ENCODE assay signal across 1 cellular context in genomic region chr6:118650500-118651281, GRCh38.
TF ChIP-seq lines count a peak whose summit lies in the region.

No MANE protein-coding gene starts in this region.

TF ChIP-seq in HepG2, 621 proteins besides CTCF, POLR2A, EP300 and RAD21 (continued from another document and continues in another):
- TF ChIP-seq NFE2L2 (IDR thresholded peaks at IDR 0.05; ENCODE audit: low read length) (no peak), TOPORS (CRISPR knock-in tag; IDR thresholded peaks at IDR 0.05) (no peak), ZNF557 (CRISPR knock-in tag; IDR thresholded peaks at IDR 0.05) (no peak), ZBTB14 (CRISPR knock-in tag; IDR thresholded peaks at IDR 0.05) (no peak), AHR (CRISPR knock-in tag; IDR thresholded peaks at IDR 0.05) (no peak), MXD4 (CRISPR knock-in tag; IDR thresholded peaks at IDR 0.05) (no peak), MAX (IDR thresholded peaks at IDR 0.05) (peak; percentile 60), NFIB (CRISPR knock-in tag; IDR thresholded peaks at IDR 0.05; ENCODE audit: borderline replicate concordance) (no peak), LCORL (IDR thresholded peaks at IDR 0.05) (no peak), LCORL (CRISPR knock-in tag; IDR thresholded peaks at IDR 0.05) (0 out of 2 replicates have a peak, but pooled peaks have one; percentile 15), CBFB (CRISPR knock-in tag; IDR thresholded peaks at IDR 0.05) (0 out of 2 replicates have a peak, but pooled peaks have one; percentile 1), CENPT (CRISPR knock-in tag; IDR thresholded peaks at IDR 0.05; ENCODE audit: low read depth) (no peak), SP2 (CRISPR knock-in tag; IDR thresholded peaks at IDR 0.05) (no peak), CERS6 (CRISPR knock-in tag; IDR thresholded peaks at IDR 0.05) (no peak), ZSCAN30 (CRISPR knock-in tag; IDR thresholded peaks at IDR 0.05) (no peak), PRDM15 (CRISPR knock-in tag; IDR thresholded peaks at IDR 0.05) (no peak), KLF6 (CRISPR knock-in tag; IDR thresholded peaks at IDR 0.05) (no peak), SMAD3 (CRISPR knock-in tag; IDR thresholded peaks at IDR 0.05) (no peak), THAP7 (CRISPR knock-in tag; IDR thresholded peaks at IDR 0.05) (no peak; the same call in 1 of the 2 replicates), ZMAT5 (CRISPR knock-in tag; IDR thresholded peaks at IDR 0.05; ENCODE audit: borderline replicate concordance, low read depth) (no peak), REXO4 (CRISPR knock-in tag; IDR thresholded peaks at IDR 0.05; ENCODE audit: borderline replicate concordance) (no peak), PCBP2 (optimal IDR thresholded peaks at IDR 0.05; ENCODE audit: low read depth, low read length, poor library complexity, severe bottlenecking) (no peak), ZBTB42 (CRISPR knock-in tag; IDR thresholded peaks at IDR 0.05) (no peak), ZNF839 (CRISPR knock-in tag; IDR thresholded peaks at IDR 0.05; ENCODE audit: borderline replicate concordance) (0 out of 2 replicates have a peak, but pooled peaks have one; percentile 37), KMT2B (CRISPR knock-in tag; IDR thresholded peaks at IDR 0.05) (peak; percentile 21; the same call in 1 of the 2 replicates), ZBTB40 (IDR thresholded peaks at IDR 0.05) (no peak), ZBTB40 (CRISPR knock-in tag; IDR thresholded peaks at IDR 0.05) (0 out of 2 replicates have a peak, but pooled peaks have one; percentile 34), ZNF124 (CRISPR knock-in tag; IDR thresholded peaks at IDR 0.05) (no peak), EED (CRISPR knock-in tag; IDR thresholded peaks at IDR 0.05) (peak; percentile 92), MTA3 (CRISPR knock-in tag; IDR thresholded peaks at IDR 0.05) (0 out of 2 replicates have a peak, but pooled peaks have one; percentile 48), NCOA1 (CRISPR knock-in tag; IDR thresholded peaks at IDR 0.05) (peak; percentile 80; the same call in 1 of the 2 replicates), MTA1 (CRISPR knock-in tag; IDR thresholded peaks at IDR 0.05; ENCODE audit: borderline replicate concordance) (peak; percentile 44; the same call in 1 of the 2 replicates), ZNF547 (CRISPR knock-in tag; IDR thresholded peaks at IDR 0.05) (peak; percentile 86; the same call in 1 of the 2 replicates), ZNF777 (CRISPR knock-in tag; IDR thresholded peaks at IDR 0.05) (peak; percentile 96; the same call in 1 of the 2 replicates), ZNF737 (CRISPR knock-in tag; IDR thresholded peaks at IDR 0.05; ENCODE audit: borderline replicate concordance) (no peak), PRDM4 (CRISPR knock-in tag; IDR thresholded peaks at IDR 0.05; ENCODE audit: borderline replicate concordance) (no peak), ZNF451 (CRISPR knock-in tag; IDR thresholded peaks at IDR 0.05) (peak; percentile 15; the same call in 1 of the 2 replicates), MAFK (conservative IDR thresholded peaks at IDR 0.05 in 1 of 2, IDR thresholded peaks at IDR 0.05 in 1 of 2; ENCODE audit: low read length in 2 of 2) (no peak), ZNF18 (CRISPR knock-in tag; IDR thresholded peaks at IDR 0.05; ENCODE audit: insufficient replicate concordance) (peak; percentile 88), ARHGAP35 (CRISPR knock-in tag; IDR thresholded peaks at IDR 0.05; ENCODE audit: borderline replicate concordance) (no peak), ZFP41 (CRISPR knock-in tag; IDR thresholded peaks at IDR 0.05; ENCODE audit: borderline replicate concordance) (no peak), KLF15 (CRISPR knock-in tag; IDR thresholded peaks at IDR 0.05; ENCODE audit: borderline replicate concordance) (no peak), REPIN1 (CRISPR knock-in tag; IDR thresholded peaks at IDR 0.05; ENCODE audit: borderline replicate concordance, low read depth) (no peak)
